17 cellular contexts compared by ENCODE assay signal in the genomic region with DNA sequence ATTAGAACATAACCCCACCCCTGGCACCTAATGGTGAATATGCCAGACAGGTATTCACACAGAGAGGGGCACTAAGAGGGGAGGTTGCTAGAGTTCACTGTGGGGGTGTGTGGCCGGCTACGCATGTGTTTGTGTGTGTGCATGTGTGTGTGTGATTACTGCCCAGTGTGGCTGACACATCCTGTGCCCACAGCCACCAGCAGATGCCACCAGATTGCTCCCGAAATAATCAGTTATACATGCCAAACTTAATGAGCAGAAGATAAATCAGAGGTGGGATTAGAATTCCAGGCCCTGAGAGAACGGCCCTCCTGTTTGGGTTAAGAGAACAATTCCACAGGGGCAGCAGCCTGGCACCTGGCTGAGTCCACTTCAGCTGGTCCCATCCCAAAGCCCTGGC.
DNase-seq lines count a peak whose midpoint lies in the region; ATAC-seq and TF ChIP-seq lines count a peak whose summit lies in the region.
"Had no signal": no experiment of that assay in that cellular context is flagged by ENCODE, and none has a peak within 500 bp of the region (broad histone marks: within the 10 kb centered on the region; RNA-seq: fewer than 3 reads in every experiment).

No MANE protein-coding gene starts in this region.

- H3K36me3 ChIP-seq in left ventricle myocardium inferior: no peaks in the 10 kb centered on the region
- H3K36me3 ChIP-seq: gastrocnemius medialis, left lung, transverse colon had no signal

- no peak for ATAC-seq in GM19467 (IDR thresholded peaks at IDR 0.05; ENCODE audit: unreplicated experiment)
- ATAC-seq: activated CD4-positive, CD25-positive, alpha-beta regulatory T cell treated with anti-CD3 and anti-CD28 coated beads, Interleukin-2, amount 50 U/mL, for 24 hours; gastrocnemius medialis; left lung; stimulated activated memory B cell treated with anti-CD40 and anti-IgM and Interleukin-4, amounts not matched to agents 10 μg/mL and 1 μg/mL and 100 μg/mL, for 72 hours had no signal

- no peak overlapping the region for H3K4me3 ChIP-seq in left ventricle myocardium inferior
- H3K4me3 ChIP-seq: gastrocnemius medialis, left lung, transverse colon had no signal

- peak overlapping the region; percentile 62 for H3K27ac ChIP-seq in cingulate gyrus (ENCODE audit: low read depth, low read length)
- H3K27ac ChIP-seq in left ventricle myocardium inferior (replicated peaks): no peak overlapping the region
- H3K27ac ChIP-seq: gastrocnemius medialis, left lung, transverse colon had no signal

- DNase-seq in ELR (ENCODE audit: low read depth): peak; percentile 34
- DNase-seq in NCI-H1694 treated with DMSO at 0.1 percent for 48 hours (lab: John Stamatoyannopoulos, UW): peak; percentile 30
- peak in 36 of 56 donors; percentile 7 to 63 (median 30) for DNase-seq in nucleus accumbens (lab: John Stamatoyannopoulos, UW)
- no peak for DNase-seq in activated T-cell treated with anti-CD3 and anti-CD28 coated beads for 4 hours
- no peak for DNase-seq in left ventricle myocardium inferior
- no peak for DNase-seq in activated T-cell treated with anti-CD3 and anti-CD28 coated beads, Interleukin-2, amount 50 U/mL, for 48 hours
- DNase-seq: activated effector memory CD4-positive, alpha-beta T cell treated with anti-CD3 and anti-CD28 coated beads, Interleukin-2, amount 50 U/mL, for 16 hours; aorta; gastrocnemius medialis; left lung; NCI-H1436 treated with DMSO at 0.1 percent for 48 hours; Right ventricle myocardium superior; transverse colon had no signal

- no peaks in the 10 kb centered on the region for H3K9me3 ChIP-seq in left ventricle myocardium inferior (replicated peaks)
- H3K9me3 ChIP-seq: gastrocnemius medialis, left lung, transverse colon had no signal

- H3K27me3 ChIP-seq in left ventricle myocardium inferior (ENCODE audit: low read depth): peaks cover 9% of the 10 kb centered on the region
- H3K27me3 ChIP-seq: gastrocnemius medialis, left lung, transverse colon had no signal

- intact Hi-C loops in left ventricle myocardium inferior (cut with micrococcal nuclease): no loop called here

- H3K4me1 ChIP-seq in left ventricle myocardium inferior: no peaks in the 10 kb centered on the region
- H3K4me1 ChIP-seq: gastrocnemius medialis, transverse colon had no signal

- no peak for TF ChIP-seq CTCF in left ventricle myocardium inferior (IDR thresholded peaks at IDR 0.05; ENCODE audit: borderline replicate concordance)

Comparison
In these comparisons a context has a peak if more than half of its experiments do, and no peak if none do; other contexts are left out.
1. DNase-seq: peak in ELR (single experiment), NCI-H1694 treated with DMSO at 0.1 percent for 48 hours (single experiment) and nucleus accumbens (36 of 56); none in activated T-cell treated with anti-CD3 and anti-CD28 coated beads for 4 hours (single experiment), left ventricle myocardium inferior (single experiment) and activated T-cell treated with anti-CD3 and anti-CD28 coated beads, Interleukin-2, amount 50 U/mL, for 48 hours (0 of 2).